Comparison of ENCODE assay signal across 8 cellular contexts in the genomic region with DNA sequence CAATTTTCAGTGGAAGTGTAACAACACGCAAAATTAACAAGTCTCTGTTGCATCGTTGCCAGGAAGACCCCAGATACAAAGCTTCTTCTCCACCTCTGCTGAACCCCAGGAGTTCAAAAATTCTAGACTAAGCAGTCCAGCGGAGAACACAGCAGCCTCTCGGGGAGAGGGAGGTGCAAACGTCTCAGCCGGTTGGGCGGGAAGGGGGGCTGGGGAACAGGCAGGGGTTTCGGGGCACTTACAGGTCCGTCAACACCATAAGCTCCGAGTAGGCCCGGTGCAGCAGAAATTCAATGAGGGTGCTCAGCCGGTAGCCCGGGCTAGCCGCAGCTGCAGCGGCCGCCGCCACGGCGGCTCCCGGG. TPM values are rescaled to one million over a fixed set of nuclear protein-coding genes. Genes with fewer than 3 reads are reported as not detected.
DNase-seq lines count a peak whose midpoint lies in the region; ATAC-seq, FAIRE-seq and TF ChIP-seq lines count a peak whose summit lies in the region.

No MANE protein-coding gene starts in this region.

- H3K27ac ChIP-seq in CD4-positive, alpha-beta memory T cell (ENCODE audit: low read depth, low read length) = peak overlapping the region; percentile 94
- H3K27ac ChIP-seq in VCaP (peak overlapping the region; percentile 90), endothelial cell of umbilical vein (ENCODE audit: insufficient read depth, low read depth, low read length) (peak overlapping the region; percentile 93), upper lobe of right lung (peak overlapping the region; percentile 95)

- no peaks in the 10 kb centered on the region for H3K9me3 ChIP-seq in CD4-positive, alpha-beta memory T cell (ENCODE audit: control insufficient read depth in 1 of 2, low read length in 2 of 2)
- H3K9me3 ChIP-seq in endothelial cell of umbilical vein (replicated peaks; ENCODE audit: control insufficient read depth, insufficient read depth, low read length) (no peaks in the 10 kb centered on the region), upper lobe of right lung (no peaks in the 10 kb centered on the region)

- H3K27me3 Mint-ChIP-seq in CD4-positive, alpha-beta memory T cell = no peaks in the 10 kb centered on the region
- H3K27me3 Mint-ChIP-seq in natural killer cell (ENCODE audit: low read depth in 2 of 2) = peaks cover 0 to 13% of the 10 kb centered on the region in 2 donors

- no peak overlapping the region for H2AFZ ChIP-seq in endothelial cell of umbilical vein (ENCODE audit: low read depth, low read length)

- BruUV-seq in endothelial cell of umbilical vein (replicated peaks; lab: Mats Ljungman, UMichigan) = no TSS peak

- no peak for TF ChIP-seq POLR2A in endothelial cell of umbilical vein (IDR thresholded peaks at IDR 0.05; ENCODE audit: low read depth, low read length)

- H3K36me3 Mint-ChIP-seq in CD4-positive, alpha-beta memory T cell = peaks cover 0 to 10% of the 10 kb centered on the region in 2 donors
- H3K36me3 Mint-ChIP-seq in natural killer cell = no peaks in the 10 kb centered on the region

- POLR2A ChIA-PET in CD4-positive, alpha-beta memory T cell (lab: Charles Lee; ENCODE audit: partially characterized antibody) = interaction anchor here (0.7 to 2.7 kb wide), 11 partner anchors 10 to 382 kb away, joined by 3 to 16 read pairs (median 3); partner anchors contain the start of gene USP9X
- POLR2A ChIA-PET in endothelial cell of umbilical vein (lab: Charles Lee) = interaction anchor here (0.6 kb wide), 2 partner anchors 33 to 143 kb away, joined by 3 to 4 read pairs; no protein-coding TSS in a partner anchor

- ATAC-seq in HG02938 (IDR thresholded peaks at IDR 0.05; ENCODE audit: unreplicated experiment) (peak; percentile 27), natural killer cell (peak in 2 of 3 donors; percentile 9 to 11), upper lobe of right lung (peak; percentile 25)

- H3K27me3 ChIP-seq in CD4-positive, alpha-beta memory T cell (ENCODE audit: insufficient read depth, low read length) = no peaks in the 10 kb centered on the region
- H3K27me3 ChIP-seq in endothelial cell of umbilical vein (ENCODE audit: control insufficient read depth in 2 of 2, insufficient read depth in 2 of 2, low read length in 2 of 2) (no peaks in the 10 kb centered on the region), upper lobe of right lung (no peaks in the 10 kb centered on the region)

- H4K20me1 ChIP-seq in endothelial cell of umbilical vein (replicated peaks; ENCODE audit: control insufficient read depth, extremely low read depth, insufficient read depth, low read length) = no peaks in the 10 kb centered on the region

- TF ChIP-seq CTCF in VCaP (conservative IDR thresholded peaks at IDR 0.05) = no peak
- TF ChIP-seq CTCF in endothelial cell of umbilical vein (IDR thresholded peaks at IDR 0.05; ENCODE audit: extremely low read depth in 1 of 2, insufficient read depth in 1 of 2, low read depth in 1 of 2, low read length in 2 of 2) = no peak
- no peak for TF ChIP-seq CTCF in natural killer cell (IDR thresholded peaks at IDR 0.05)
- no peak for TF ChIP-seq CTCF in upper lobe of right lung (IDR thresholded peaks at IDR 0.05)

- H3K27ac Mint-ChIP-seq in CD4-positive, alpha-beta memory T cell = peak overlapping the region; percentile 93 to 97 (median 95)
- peak overlapping the region; percentile 96 to 98 for H3K27ac Mint-ChIP-seq in natural killer cell

- peak overlapping the region; percentile 90 for H3K4me2 ChIP-seq in endothelial cell of umbilical vein (ENCODE audit: insufficient read depth, low read length)

- H3K9ac ChIP-seq in endothelial cell of umbilical vein (replicated peaks; ENCODE audit: extremely low read depth, insufficient read depth, low read length) = peak overlapping the region; percentile 96

- CTCF ChIA-PET in CD4-positive, alpha-beta memory T cell (lab: Charles Lee; ENCODE audit: partially characterized antibody) = interaction anchor here (0.6 to 1.5 kb wide), 4 partner anchors 34 to 92 kb away, joined by 3 to 8 read pairs (median 3); no protein-coding TSS in a partner anchor
- CTCF ChIA-PET in endothelial cell of umbilical vein (lab: Charles Lee) = interaction anchor here (1.0 to 2.0 kb wide), 4 partner anchors 14 to 136 kb away, joined by 3 to 13 read pairs (median 4); no protein-coding TSS in a partner anchor

- peak overlapping the region; percentile 83 to 93 (median 90) for H3K4me3 Mint-ChIP-seq in CD4-positive, alpha-beta memory T cell
- H3K4me3 Mint-ChIP-seq in natural killer cell = peak overlapping the region; percentile 92

- H3K9me3 Mint-ChIP-seq in CD4-positive, alpha-beta memory T cell = no peaks in the 10 kb centered on the region
- H3K9me3 Mint-ChIP-seq in natural killer cell = no peaks in the 10 kb centered on the region

- H3K4me1 Mint-ChIP-seq in CD4-positive, alpha-beta memory T cell = peaks cover 29 to 82% (median 48%) of the 10 kb centered on the region in 4 donors
- peaks cover 36 to 46% of the 10 kb centered on the region in 2 donors for H3K4me1 Mint-ChIP-seq in natural killer cell

- intact Hi-C loops in CD4-positive, alpha-beta memory T cell (cut with micrococcal nuclease) = loop anchor here (1.0 to 10.0 kb wide), 7 partner anchors 57 to 602 kb away; partner anchors contain the start of genes ATP6AP2 and CXorf38
- intact Hi-C loops in endothelial cell of umbilical vein (cut with micrococcal nuclease) = loop anchor here (1.0 to 2.0 kb wide), 3 partner anchors 39 to 349 kb away; no protein-coding TSS in a partner anchor
- intact Hi-C loops in natural killer cell (cut with micrococcal nuclease) = loop anchor here (1.0 to 10.0 kb wide), 3 partner anchors 88 to 597 kb away; partner anchors contain the start of genes CXorf38, DDX3X and USP9X
- intact Hi-C loops in upper lobe of right lung (cut with DNase I) = no loop called here

- peaks cover 34% of the 10 kb centered on the region for H3K4me1 ChIP-seq in CD4-positive, alpha-beta memory T cell (ENCODE audit: insufficient read depth, low read length)
- peaks cover 20% of the 10 kb centered on the region for H3K4me1 ChIP-seq in endothelial cell of umbilical vein (ENCODE audit: control insufficient read depth, extremely low read depth, insufficient read depth, low read length)
- H3K4me1 ChIP-seq in upper lobe of right lung = peaks cover under 1% of the 10 kb centered on the region

- peak overlapping the region; percentile 50 to 73 for H3K4me3 ChIP-seq in CD4-positive, alpha-beta memory T cell (ENCODE audit: low read length in 2 of 2)
- peak overlapping the region; percentile 78 to 95 (median 84) for H3K4me3 ChIP-seq in endothelial cell of umbilical vein (replicated peaks in 1 of 3; ENCODE audit: insufficient read depth in 1 of 3, low read depth in 1 of 3, low read length in 3 of 3)
- H3K4me3 ChIP-seq in upper lobe of right lung = peak overlapping the region; percentile 60

- no peaks in the 10 kb centered on the region for H3K9me1 ChIP-seq in endothelial cell of umbilical vein (replicated peaks; ENCODE audit: control insufficient read depth, extremely low read depth, insufficient read depth, low read length)

- DNase-seq in CD4-positive, alpha-beta memory T cell = peak in 1 of 5 donors; percentile 56
- DNase-seq in endothelial cell of umbilical vein (ENCODE audit: low read depth, low spot score) (peak; percentile 25), natural killer cell (no peak), upper lobe of right lung (peak; percentile 67), NCI-H1930 (lab: John Stamatoyannopoulos, UW) (no peak), frontal cortex (ENCODE audit: low spot score in 2 of 2) (no peak)

- H3K79me2 ChIP-seq in endothelial cell of umbilical vein (ENCODE audit: control insufficient read depth, insufficient read depth, low read length) = peaks cover 44% of the 10 kb centered on the region

- FAIRE-seq in endothelial cell of umbilical vein (lab: Jason Lieb, UNC) = no peak
- FAIRE-seq in frontal cortex (lab: Jason Lieb, UNC) = no peak

- dilution Hi-C loops in endothelial cell of umbilical vein (cut with MboI; ENCODE audit: extremely low pct_ligation_motif_present, low sequenced_read_pairs) = no loop called here

- no peaks in the 10 kb centered on the region for H3K36me3 ChIP-seq in CD4-positive, alpha-beta memory T cell (ENCODE audit: insufficient read depth, low read length)
- no peaks in the 10 kb centered on the region for H3K36me3 ChIP-seq in endothelial cell of umbilical vein (ENCODE audit: control insufficient read depth in 2 of 2, extremely low read depth in 1 of 2, insufficient read depth in 2 of 2, low read length in 2 of 2)
- H3K36me3 ChIP-seq in upper lobe of right lung = no peaks in the 10 kb centered on the region

TF ChIP-seq in endothelial cell of umbilical vein, 7 proteins besides CTCF, POLR2A, EP300 and RAD21:
- TF ChIP-seq FOS (IDR thresholded peaks at IDR 0.05; ENCODE audit: borderline replicate concordance, insufficient read depth, low read length) (no peak), GATA2 (IDR thresholded peaks at IDR 0.05; ENCODE audit: insufficient read depth, insufficient read length, low read depth, low read length) (no peak), JUN (IDR thresholded peaks at IDR 0.05; ENCODE audit: borderline replicate concordance, insufficient read depth, insufficient read length, low read depth) (no peak), EZH2 (IDR thresholded peaks at IDR 0.05; ENCODE audit: borderline replicate concordance, low read depth, low read length, severe bottlenecking) (no peak), POLR2AphosphoS5 (IDR thresholded peaks at IDR 0.05; ENCODE audit: insufficient read depth, low read depth, low read length) (no peak), MYC (IDR thresholded peaks at IDR 0.05; ENCODE audit: low read depth, low read length) (no peak)
- TF ChIP-seq, protein P1, sequence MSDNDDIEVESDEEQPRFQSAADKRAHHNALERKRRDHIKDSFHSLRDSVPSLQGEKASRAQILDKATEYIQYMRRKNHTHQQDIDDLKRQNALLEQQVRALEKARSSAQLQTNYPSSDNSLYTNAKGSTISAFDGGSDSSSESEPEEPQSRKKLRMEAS (IDR thresholded peaks at IDR 0.05; ENCODE audit: insufficient read depth, insufficient read length) = no peak

RNA-seq across cellular contexts. Expression of gene MED14, which starts 0.4 kb away (rescaled TPM):
- total RNA-seq in CD4-positive, alpha-beta memory T cell = 10 to 100 TPM; 37.9 to 39.0 TPM
- 10 to 100 TPM in 1 of 2 donors, 1 to 10 TPM in 1; 3.9 to 13.3 TPM for polyA plus RNA-seq in CD4-positive, alpha-beta memory T cell
- total RNA-seq in endothelial cell of umbilical vein = 55.8 and 56.4 TPM in 2 replicates
- 21.2 and 25.6 TPM in 2 replicates for polyA plus RNA-seq in endothelial cell of umbilical vein
- polyA plus RNA-seq in endothelial cell of umbilical vein (2011; cell fraction: cytosol; rRNA removed) = 22.8 and 24.2 TPM in 2 replicates
- polyA plus RNA-seq in endothelial cell of umbilical vein (2011; cell fraction: nucleus; rRNA removed) = 62.3 and 79.1 TPM in 2 replicates
- 37.0 and 42.2 TPM in 2 replicates for polyA plus RNA-seq in endothelial cell of umbilical vein (2012)
- 73.3 and 80.1 TPM in 2 replicates for polyA minus RNA-seq in endothelial cell of umbilical vein
- polyA minus RNA-seq in endothelial cell of umbilical vein (2011; cell fraction: cytosol; rRNA and poly(A)+ RNA removed) = 24.3 TPM
- 84.5 and 135 TPM in 2 replicates for polyA minus RNA-seq in endothelial cell of umbilical vein (2011; cell fraction: nucleus; rRNA and poly(A)+ RNA removed)
- total RNA-seq in natural killer cell = 10 to 100 TPM; 55.3 to 79.1 (median 66.1) TPM
- total RNA-seq in upper lobe of right lung = 35.2 TPM
- 16.3 TPM for total RNA-seq in frontal cortex

Comparison
In these comparisons a context has a peak if more than half of its experiments do, and no peak if none do; other contexts are left out.
1. DNase-seq: peak in endothelial cell of umbilical vein (single experiment) and upper lobe of right lung (single experiment); none in natural killer cell (single experiment), NCI-H1930 (0 of 2) and frontal cortex (0 of 2).
2. Peak in every context shown above with its lines, with median percentiles within 50 percentile points of each other: H3K27ac ChIP-seq, H3K4me3 ChIP-seq and ATAC-seq.